In genomic region chr2:52881606-52882005, GRCh38 we compare ENCODE assay signal across 23 cellular contexts.
A peak's percentile ranks its signal among the peaks of the same experiment; 100 is the strongest.
DNase-seq lines count a peak whose midpoint lies in the region; ATAC-seq and TF ChIP-seq lines count a peak whose summit lies in the region.
"Had no signal": no experiment of that assay in that cellular context is flagged by ENCODE, and none has a peak within 500 bp of the region (broad histone marks: within the 10 kb centered on the region; RNA-seq: fewer than 3 reads in every experiment).

No MANE protein-coding gene starts in this region.

- H3K4ac ChIP-seq in IMR-90 (ENCODE audit: low read depth, low read length) = peak overlapping the region; percentile 22; the same call in 1 of the 2 replicates

- peak overlapping the region; percentile 33 for H3K18ac ChIP-seq in IMR-90 (ENCODE audit: low read depth, low read length)

- no peak overlapping the region for H3K23ac ChIP-seq in IMR-90 (ENCODE audit: low read depth, low read length)

- H2AFZ ChIP-seq in IMR-90 (replicated peaks; ENCODE audit: low read length, poor library complexity) (no peak overlapping the region), mammary epithelial cell (ENCODE audit: low read depth, low read length) (no peak overlapping the region), hepatocyte (no peak overlapping the region)

- H3K36me3 Mint-ChIP-seq in glutamatergic neuron (ENCODE audit: unreplicated experiment) = no peaks in the 10 kb centered on the region
- H3K36me3 Mint-ChIP-seq: activated naive CD4-positive, alpha-beta T cell treated with anti-CD3 and anti-CD28 coated beads, Interleukin-2, amount 10 ng/mL, durations not matched to agents 7 days and 5 days had no signal

- no peak for TF ChIP-seq CTCF in IMR-90 (conservative IDR thresholded peaks at IDR 0.05; ENCODE audit: low read depth, low read length)
- no peak for TF ChIP-seq CTCF in mammary epithelial cell (conservative IDR thresholded peaks at IDR 0.05 in 1 of 2, IDR thresholded peaks at IDR 0.05 in 1 of 2; ENCODE audit: extremely low read depth in 1 of 2, insufficient read depth in 1 of 2, low read depth in 1 of 2, low read length in 2 of 2)
- no peak for TF ChIP-seq CTCF in hepatocyte (IDR thresholded peaks at IDR 0.05; ENCODE audit: poor library complexity)
- TF ChIP-seq CTCF in glutamatergic neuron (IDR thresholded peaks at IDR 0.05; ENCODE audit: partially characterized antibody, unreplicated experiment) = no peak

- H3K9me1 ChIP-seq in IMR-90 (ENCODE audit: insufficient read depth, low read length) = peaks cover 4% of the 10 kb centered on the region; the same call in 1 of the 2 replicates

- peak overlapping the region; percentile 49 for H2BK120ac ChIP-seq in IMR-90 (ENCODE audit: low read depth, low read length)

- H3K9me3 ChIP-seq in IMR-90 (ENCODE audit: control insufficient read depth, insufficient read depth, low read length) (no peaks in the 10 kb centered on the region), mammary epithelial cell (replicated peaks; ENCODE audit: insufficient read depth, low read length) (no peaks in the 10 kb centered on the region), hepatocyte (ENCODE audit: low read depth) (no peaks in the 10 kb centered on the region)
- H3K9me3 ChIP-seq: ascending aorta, colonic mucosa, gastroesophageal sphincter, left lung, prostate gland had no signal

- H3K79me2 ChIP-seq in mammary epithelial cell (ENCODE audit: insufficient read depth, low read length) (no peaks in the 10 kb centered on the region), hepatocyte (no peaks in the 10 kb centered on the region)

- peak overlapping the region; percentile 2 for H2BK20ac ChIP-seq in IMR-90 (ENCODE audit: low read depth, low read length)

- H3K27ac ChIP-seq in IMR-90 (ENCODE audit: insufficient read depth, low read length) (0 out of 2 replicates have a peak overlapping the region, but pooled peaks have one; percentile 17), mammary epithelial cell (ENCODE audit: insufficient read depth, low read depth, low read length) (no peak overlapping the region), hepatocyte (peak overlapping the region; percentile 54)
- H3K27ac ChIP-seq: ascending aorta, C4-2B, colonic mucosa, gastroesophageal sphincter, left lung, prostate gland had no signal

- H3K4me3 Mint-ChIP-seq in glutamatergic neuron (ENCODE audit: unreplicated experiment) = no peak overlapping the region
- H3K4me3 Mint-ChIP-seq: activated CD8-positive, alpha-beta T cell treated with anti-CD3 and anti-CD28 coated beads, Interleukin-2, amount 10 ng/mL, durations not matched to agents 7 days and 5 days; activated naive CD4-positive, alpha-beta T cell treated with anti-CD3 and anti-CD28 coated beads, Interleukin-2, amount 10 ng/mL, durations not matched to agents 7 days and 5 days; activated T-cell treated with anti-CD3 and anti-CD28 coated beads, Interleukin-2, amount 50 U/mL, for 24 hours; T-helper 2 cell treated with Interferon-gamma antibody and Interleukin-4, amounts not matched to agents 5 μg/mL and 100 μg/mL, for 36 hours had no signal

- H2AK5ac ChIP-seq in IMR-90 (ENCODE audit: low read depth, low read length) = no peak overlapping the region

- no CpG with 5 or more reads among the region's 1 CpG for WGBS in IMR-90 (ENCODE audit: extremely low coverage in 2 of 2, insufficient read length in 1 of 2), 2 experiments
- WGBS in mammary epithelial cell (ENCODE audit: low coverage, missing lambda C conversion rate) = 71% methylated on average over 1 of the region's 1 CpG
- WGBS in hepatocyte (ENCODE audit: low lambda C conversion rate, missing lambda C conversion rate) = 43% methylated on average over 1 of the region's 1 CpG

- no peak overlapping the region for H2AK9ac ChIP-seq in IMR-90 (replicated peaks; ENCODE audit: low read depth, low read length, poor library complexity)

- H3K27me3 ChIP-seq in IMR-90 (ENCODE audit: control insufficient read depth, insufficient read depth, low read length) (no peaks in the 10 kb centered on the region), mammary epithelial cell (ENCODE audit: insufficient read depth, low read length) (no peaks in the 10 kb centered on the region), hepatocyte (no peaks in the 10 kb centered on the region)
- H3K27me3 ChIP-seq: ascending aorta, colonic mucosa, gastroesophageal sphincter, left lung had no signal

- no peaks in the 10 kb centered on the region for H3K27me3 Mint-ChIP-seq in glutamatergic neuron (ENCODE audit: unreplicated experiment)
- H3K27me3 Mint-ChIP-seq: activated naive CD4-positive, alpha-beta T cell treated with anti-CD3 and anti-CD28 coated beads, Interleukin-2, amount 10 ng/mL, durations not matched to agents 7 days and 5 days; activated T-cell treated with anti-CD3 and anti-CD28 coated beads, Interleukin-2, amount 50 U/mL, for 24 hours had no signal

- no peak for TF ChIP-seq POLR2A in IMR-90 (IDR thresholded peaks at IDR 0.05; ENCODE audit: low read depth, low read length)

- in situ Hi-C loops in Caki2 (cut with HindIII; ENCODE audit: low pct_unique_long_range_greater_than_20kb, low sequenced_read_pairs) = no loop called here
- in situ Hi-C loops in IMR-90 (cut with MboI; ENCODE audit: low sequenced_read_pairs) = no loop called here
- in situ Hi-C loops in mammary epithelial cell (cut with MboI; ENCODE audit: low sequenced_read_pairs in 2 of 2) = no loop called here

- H3K56ac ChIP-seq in IMR-90 (ENCODE audit: extremely low read depth, insufficient read depth, low read length) = no peak overlapping the region

- no peak overlapping the region for H3K9ac ChIP-seq in IMR-90 (ENCODE audit: low read depth, low read length)
- no peak overlapping the region for H3K9ac ChIP-seq in mammary epithelial cell (ENCODE audit: insufficient read depth, low read length)

- dilution Hi-C loops in IMR-90 (cut with HindIII; ENCODE audit: low sequenced_read_pairs, unreplicated experiment) (no loop called here), mammary epithelial cell (cut with HindIII; ENCODE audit: low sequenced_read_pairs) (no loop called here)

- no peaks in the 10 kb centered on the region for H3K79me1 ChIP-seq in IMR-90 (ENCODE audit: low read depth in 1 of 2, low read length in 2 of 2)

- no peak for TF ChIP-seq RAD21 in IMR-90 (IDR thresholded peaks at IDR 0.05; ENCODE audit: low read length)

- H3K9me2 ChIP-seq in hepatocyte (replicated peaks; ENCODE audit: insufficient read depth) = no peaks in the 10 kb centered on the region

- H3K4me3 ChIP-seq in IMR-90 (ENCODE audit: insufficient read depth, low read depth, low read length) = no peak overlapping the region
- H3K4me3 ChIP-seq in mammary epithelial cell (replicated peaks in 1 of 3; ENCODE audit: insufficient read depth in 1 of 3, low read depth in 2 of 3, low read length in 3 of 3) = no peak overlapping the region
- H3K4me3 ChIP-seq in hepatocyte = no peak overlapping the region
- H3K4me3 ChIP-seq: ascending aorta, colonic mucosa, gastroesophageal sphincter, left lung, prostate gland, smooth muscle cell had no signal

- H2BK5ac ChIP-seq in IMR-90 (ENCODE audit: low read depth, low read length, poor library complexity, severe bottlenecking) = peak overlapping the region; percentile 90

- peak overlapping the region; percentile 47; the same call in 1 of the 2 replicates for H4K5ac ChIP-seq in IMR-90 (ENCODE audit: low read depth, low read length)

- DNase-seq in Caki2 (ENCODE audit: low read depth) = peak; percentile 40
- peak; percentile 91 for DNase-seq in IMR-90
- DNase-seq in mammary epithelial cell = peak; percentile 86
- DNase-seq in hepatocyte (ENCODE audit: low spot score) = peak; percentile 45
- DNase-seq in glutamatergic neuron = no peak
- DNase-seq in stimulated activated CD4-positive, alpha-beta T cell treated with anti-CD3 and anti-CD28 coated beads, Interleukin-4, amount 100 ng/mL, for 1 hour = no peak
- DNase-seq in amygdala (lab: John Stamatoyannopoulos, UW) = no peak
- DNase-seq: activated CD4-positive, CD25-positive, alpha-beta regulatory T cell; activated CD8-positive, alpha-beta T cell treated with anti-CD3 and anti-CD28 coated beads, Interleukin-2, amount 10 ng/mL, durations not matched to agents 7 days and 5 days; activated naive CD4-positive, alpha-beta T cell treated with anti-CD3 and anti-CD28 coated beads, Interleukin-2, amount 10 ng/mL, durations not matched to agents 7 days and 5 days; activated T-cell treated with anti-CD3 and anti-CD28 coated beads, Interleukin-2, amount 50 U/mL, for 24 hours; colonic mucosa; left lung; NCI-H1105; NCI-H2171; stimulated activated CD4-positive, alpha-beta T cell treated with anti-CD3 and anti-CD28 coated beads, Interleukin-4, amount 100 ng/mL, for 4 hours had no signal

- no peaks in the 10 kb centered on the region for H4K20me1 ChIP-seq in IMR-90 (ENCODE audit: insufficient read depth, low read length)
- no peaks in the 10 kb centered on the region for H4K20me1 ChIP-seq in mammary epithelial cell (ENCODE audit: insufficient read depth, low read length)
- no peaks in the 10 kb centered on the region for H4K20me1 ChIP-seq in hepatocyte (ENCODE audit: insufficient read depth, poor library complexity, severe bottlenecking)

- peak overlapping the region; percentile 6; the same call in 1 of the 3 replicates for H2BK15ac ChIP-seq in IMR-90 (ENCODE audit: low read depth, low read length)

- H3K4me1 Mint-ChIP-seq in glutamatergic neuron (ENCODE audit: low read depth, unreplicated experiment) = no peaks in the 10 kb centered on the region
- H3K4me1 Mint-ChIP-seq: activated naive CD4-positive, alpha-beta T cell treated with anti-CD3 and anti-CD28 coated beads, Interleukin-2, amount 10 ng/mL, durations not matched to agents 7 days and 5 days had no signal

- intact Hi-C loops in IMR-90 (cut with micrococcal nuclease) = no loop called here
- intact Hi-C loops in mammary epithelial cell (cut with micrococcal nuclease) = no loop called here

- 0 out of 2 replicates have a peak overlapping the region, but pooled peaks have one; percentile 46 for H3K14ac ChIP-seq in IMR-90 (replicated peaks; ENCODE audit: low read depth, low read length)

- peak; percentile 73 for ATAC-seq in IMR-90 (ENCODE audit: low read depth)
- no peak for ATAC-seq in GM21528 (IDR thresholded peaks at IDR 0.05; ENCODE audit: low FRiP score, unreplicated experiment)
- ATAC-seq: activated CD8-positive, alpha-beta T cell treated with anti-CD3 and anti-CD28 coated beads, Interleukin-2, amount 10 ng/mL, durations not matched to agents 7 days and 5 days; gastroesophageal sphincter; left lung had no signal

- POLR2A ChIA-PET in IMR-90 (lab: Charles Lee; ENCODE audit: unreplicated experiment) = no interaction called here

- H4K8ac ChIP-seq in IMR-90 (ENCODE audit: low read depth in 2 of 2, low read length in 2 of 2) = peak overlapping the region in 1 of 2 experiments; percentile 17; a peak in 2 of 4 replicates

- BruUV-seq in IMR-90 (replicated peaks; lab: Mats Ljungman, UMichigan) (no TSS peak), mammary epithelial cell (replicated peaks; lab: Mats Ljungman, UMichigan) (no TSS peak)

- H3K4me2 ChIP-seq in IMR-90 (ENCODE audit: low read depth, low read length) = no peak overlapping the region
- no peak overlapping the region for H3K4me2 ChIP-seq in mammary epithelial cell (ENCODE audit: insufficient read depth, low read depth, low read length)
- H3K4me2 ChIP-seq in hepatocyte = no peak overlapping the region
- H3K4me2 ChIP-seq: smooth muscle cell had no signal

- CTCF ChIA-PET in IMR-90 (lab: Yijun Ruan, JAX) = no interaction called here
- CTCF ChIA-PET in mammary epithelial cell (lab: Charles Lee; ENCODE audit: low non-redundant PET) = no interaction called here

- no peak overlapping the region for H3K27ac Mint-ChIP-seq in glutamatergic neuron (ENCODE audit: unreplicated experiment)
- H3K27ac Mint-ChIP-seq: activated CD8-positive, alpha-beta T cell treated with anti-CD3 and anti-CD28 coated beads, Interleukin-2, amount 10 ng/mL, durations not matched to agents 7 days and 5 days; activated naive CD4-positive, alpha-beta T cell treated with anti-CD3 and anti-CD28 coated beads, Interleukin-2, amount 10 ng/mL, durations not matched to agents 7 days and 5 days; activated T-cell treated with anti-CD3 and anti-CD28 coated beads, Interleukin-2, amount 50 U/mL, for 24 hours; T-helper 2 cell treated with Interferon-gamma antibody and Interleukin-4, amounts not matched to agents 5 μg/mL and 100 μg/mL, for 36 hours had no signal

- H3K9me3 Mint-ChIP-seq in glutamatergic neuron (ENCODE audit: unreplicated experiment) = no peaks in the 10 kb centered on the region
- H3K9me3 Mint-ChIP-seq: activated naive CD4-positive, alpha-beta T cell treated with anti-CD3 and anti-CD28 coated beads, Interleukin-2, amount 10 ng/mL, durations not matched to agents 7 days and 5 days; T-helper 2 cell treated with Interferon-gamma antibody and Interleukin-4, amounts not matched to agents 5 μg/mL and 100 μg/mL, for 36 hours had no signal

- no peak overlapping the region; the same call in 1 of the 2 replicates for H4K91ac ChIP-seq in IMR-90 (ENCODE audit: insufficient read depth, low read depth, low read length)

- H3K36me3 ChIP-seq in IMR-90 (ENCODE audit: control insufficient read depth, insufficient read depth, low read length) = no peaks in the 10 kb centered on the region
- H3K36me3 ChIP-seq in mammary epithelial cell (ENCODE audit: insufficient read depth, low read length) = no peaks in the 10 kb centered on the region
- H3K36me3 ChIP-seq in hepatocyte (replicated peaks; ENCODE audit: insufficient read depth, low read depth) = no peaks in the 10 kb centered on the region
- H3K36me3 ChIP-seq: ascending aorta, colonic mucosa, gastroesophageal sphincter, left lung, prostate gland had no signal

- peaks cover 14% of the 10 kb centered on the region for H3K4me1 ChIP-seq in IMR-90 (ENCODE audit: control insufficient read depth, insufficient read depth, low read length)
- H3K4me1 ChIP-seq in mammary epithelial cell (ENCODE audit: insufficient read depth, low read length) = peaks cover 8% of the 10 kb centered on the region
- H3K4me1 ChIP-seq in hepatocyte (ENCODE audit: insufficient read depth) = no peaks in the 10 kb centered on the region
- H3K4me1 ChIP-seq: ascending aorta, colonic mucosa, left lung, prostate gland had no signal

Comparison
In these comparisons a context has a peak if more than half of its experiments do, and no peak if none do; other contexts are left out.
1. DNase-seq: peak in Caki2 (single experiment), IMR-90 (single experiment), mammary epithelial cell (single experiment) and hepatocyte (single experiment); none in glutamatergic neuron (single experiment), stimulated activated CD4-positive, alpha-beta T cell treated with anti-CD3 and anti-CD28 coated beads, Interleukin-4, amount 100 ng/mL, for 1 hour (single experiment) and amygdala (0 of 56).